Comparison of ENCODE assay signal across 16 cellular contexts in genomic region chr19:55527197-55528029, GRCh38. TPM values are rescaled to one million over a fixed set of nuclear protein-coding genes. Genes with fewer than 3 reads are reported as not detected.
"Had no signal": no experiment of that assay in that cellular context is flagged by ENCODE, and none has a peak within 500 bp of the region (broad histone marks: within the 10 kb centered on the region; RNA-seq: fewer than 3 reads in every experiment).

No MANE protein-coding gene starts in this region.

- FAIRE-seq: colon had no signal

- DNase-seq: activated B cell treated with CpG ODN at 0.5 μM for 24 hours; activated CD4-positive, alpha-beta memory T cell treated with anti-CD3 and anti-CD28 coated beads for 36 hours; activated CD4-positive, alpha-beta T cell treated with anti-CD3 and anti-CD28 coated beads, Interleukin-2, amount 10 ng/mL, durations not matched to agents 7 days and 5 days; activated CD8-positive, alpha-beta memory T cell treated with anti-CD3 and anti-CD28 coated beads for 24 hours; activated gamma-delta T cell; activated naive CD4-positive, alpha-beta T cell treated with anti-CD3 and anti-CD28 coated beads for 36 hours; activated naive CD8-positive, alpha-beta T cell treated with anti-CD3 and anti-CD28 coated beads for 36 hours; activated T-cell treated with anti-CD3 and anti-CD28 coated beads, Interleukin-2, amount 50 U/mL, for 4 hours; NCI-H1105 treated with DMSO at 0.1 percent for 48 hours; NCI-H1436 treated with DMSO at 0.1 percent for 48 hours; NCI-H187; PC-9 had no signal

- H3K27ac ChIP-seq: brain microvascular endothelial cell, PC-9 had no signal

- H3K36me3 ChIP-seq: brain microvascular endothelial cell had no signal

- H3K4me3 ChIP-seq: PC-9 had no signal

- H3K27me3 ChIP-seq: brain microvascular endothelial cell had no signal

- H3K27ac Mint-ChIP-seq: activated B cell treated with CpG ODN at 0.5 μM for 24 hours; activated CD4-positive, alpha-beta memory T cell treated with anti-CD3 and anti-CD28 coated beads for 36 hours; activated CD4-positive, alpha-beta T cell treated with anti-CD3 and anti-CD28 coated beads, Interleukin-2, amount 10 ng/mL, durations not matched to agents 7 days and 5 days; activated naive CD4-positive, alpha-beta T cell treated with anti-CD3 and anti-CD28 coated beads for 36 hours; activated naive CD8-positive, alpha-beta T cell treated with anti-CD3 and anti-CD28 coated beads for 36 hours; T-helper 1 cell treated with Interleukin-12 subunit alpha and Interleukin-12 subunit beta and Interleukin-4 antibody, amounts not matched to agents 30 μg/mL and 1 μg/mL, for 36 hours had no signal

- H3K9me3 Mint-ChIP-seq: activated B cell treated with CpG ODN at 0.5 μM for 24 hours; activated CD4-positive, alpha-beta memory T cell treated with anti-CD3 and anti-CD28 coated beads for 36 hours; activated CD4-positive, alpha-beta T cell treated with anti-CD3 and anti-CD28 coated beads, Interleukin-2, amount 10 ng/mL, durations not matched to agents 7 days and 5 days; activated naive CD4-positive, alpha-beta T cell treated with anti-CD3 and anti-CD28 coated beads for 36 hours; activated naive CD8-positive, alpha-beta T cell treated with anti-CD3 and anti-CD28 coated beads for 36 hours; activated T-cell treated with anti-CD3 and anti-CD28 coated beads, Interleukin-2, amount 50 U/mL, for 4 hours; T-helper 1 cell treated with Interleukin-12 subunit alpha and Interleukin-12 subunit beta and Interleukin-4 antibody, amounts not matched to agents 30 μg/mL and 1 μg/mL, for 36 hours had no signal

- H3K36me3 Mint-ChIP-seq: activated CD4-positive, alpha-beta memory T cell treated with anti-CD3 and anti-CD28 coated beads for 36 hours; activated naive CD8-positive, alpha-beta T cell treated with anti-CD3 and anti-CD28 coated beads for 36 hours had no signal

- H2AFZ ChIP-seq: PC-9 had no signal

- ATAC-seq: activated T-cell treated with anti-CD3 and anti-CD28 coated beads, Interleukin-2, amount 50 U/mL, for 4 hours had no signal

RNA-seq across cellular contexts. Expression of gene SBK2, which starts 9.5 kb away (rescaled TPM):
- total RNA-seq: activated B cell treated with CpG ODN at 0.5 μM for 24 hours; activated CD4-positive, alpha-beta memory T cell treated with anti-CD3 and anti-CD28 coated beads for 36 hours; activated CD4-positive, alpha-beta T cell treated with anti-CD3 and anti-CD28 coated beads, Interleukin-2, amount 10 ng/mL, durations not matched to agents 7 days and 5 days; activated naive CD4-positive, alpha-beta T cell treated with anti-CD3 and anti-CD28 coated beads for 36 hours; activated naive CD8-positive, alpha-beta T cell treated with anti-CD3 and anti-CD28 coated beads for 36 hours; activated T-cell treated with anti-CD3 and anti-CD28 coated beads, Interleukin-2, amount 50 U/mL, for 4 hours; SK-MEL-5 had no signal

RNA-seq across cellular contexts. Expression of gene SBK3, which starts 17.9 kb away (rescaled TPM):
- total RNA-seq: activated B cell treated with CpG ODN at 0.5 μM for 24 hours; activated CD4-positive, alpha-beta memory T cell treated with anti-CD3 and anti-CD28 coated beads for 36 hours; activated CD4-positive, alpha-beta T cell treated with anti-CD3 and anti-CD28 coated beads, Interleukin-2, amount 10 ng/mL, durations not matched to agents 7 days and 5 days; activated naive CD4-positive, alpha-beta T cell treated with anti-CD3 and anti-CD28 coated beads for 36 hours; activated naive CD8-positive, alpha-beta T cell treated with anti-CD3 and anti-CD28 coated beads for 36 hours; activated T-cell treated with anti-CD3 and anti-CD28 coated beads, Interleukin-2, amount 50 U/mL, for 4 hours; SK-MEL-5 had no signal

RNA-seq across cellular contexts. Expression of gene SSC5D, which starts 39.2 kb away (rescaled TPM):
- total RNA-seq: SK-MEL-5 had no signal
